Comparison of ENCODE assay signal across 8 cellular contexts in the genomic region with DNA sequence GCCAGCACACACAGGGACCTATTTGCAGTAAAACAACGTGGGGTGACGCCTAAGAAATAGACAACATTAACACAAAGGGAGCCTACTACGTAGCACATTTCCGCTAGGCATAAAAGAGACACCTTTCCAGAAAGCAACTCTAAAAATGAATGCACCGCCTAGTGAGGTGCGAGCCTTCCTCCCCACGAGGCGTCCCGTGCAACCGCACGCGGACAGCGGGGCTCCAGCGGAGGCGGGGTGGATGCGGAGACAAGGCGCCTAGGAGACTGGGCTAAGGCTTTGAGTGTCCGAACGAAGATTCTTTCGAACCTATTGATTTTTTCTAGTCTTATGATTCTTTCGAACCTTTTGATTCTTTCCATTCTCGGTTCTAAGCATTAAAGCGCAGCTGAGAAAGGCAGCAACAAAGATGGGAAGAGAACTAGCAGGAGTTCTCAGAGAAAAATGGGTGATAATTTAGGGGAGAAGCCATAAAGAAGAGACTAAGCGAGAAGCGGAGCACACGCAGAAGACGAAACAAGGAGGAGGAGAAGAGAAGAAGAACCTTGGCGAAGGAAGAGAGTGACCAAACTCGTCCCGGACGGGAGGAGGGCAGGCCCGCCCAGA. TPM values are rescaled to one million over a fixed set of nuclear protein-coding genes. Genes with fewer than 3 reads are reported as not detected.
DNase-seq lines count a peak whose midpoint lies in the region; ATAC-seq and TF ChIP-seq lines count a peak whose summit lies in the region.

No MANE protein-coding gene starts in this region.

- H2BK120ac ChIP-seq in trophoblast cell (ENCODE audit: insufficient read depth, low read length, poor library complexity): no peak overlapping the region

- H3K79me2 ChIP-seq in trophoblast cell (ENCODE audit: control insufficient read depth, insufficient read depth, low read length, poor library complexity): peaks cover 7% of the 10 kb centered on the region

- no peak for TF ChIP-seq CTCF in fibroblast of villous mesenchyme (IDR thresholded peaks at IDR 0.05; ENCODE audit: insufficient read depth, low read depth, low read length)
- TF ChIP-seq CTCF in omental fat pad (IDR thresholded peaks at IDR 0.05): no peak

- ATAC-seq in omental fat pad (ENCODE audit: low FRiP score): no peak

- no peaks in the 10 kb centered on the region for H3K36me3 ChIP-seq in trophoblast cell (ENCODE audit: control insufficient read depth in 1 of 2, insufficient read depth in 2 of 2, low read length in 2 of 2)

- no peak overlapping the region for H3K27ac ChIP-seq in trophoblast cell (ENCODE audit: low read depth, low read length)

- H3K9me3 ChIP-seq in trophoblast cell (ENCODE audit: insufficient read depth, low read depth, low read length): no peaks in the 10 kb centered on the region

- H4K8ac ChIP-seq in trophoblast cell (ENCODE audit: low read depth, low read length): peak overlapping the region; percentile 37

- H3K4ac ChIP-seq in trophoblast cell (ENCODE audit: low read depth, low read length): no peak overlapping the region

- no peak overlapping the region for H3K9ac ChIP-seq in trophoblast cell (ENCODE audit: low read length)

- H3K4me3 ChIP-seq in GM08714 (ENCODE audit: low read length): peak overlapping the region; percentile 61; the same call in 1 of the 2 replicates
- H3K4me3 ChIP-seq in fibroblast of villous mesenchyme (ENCODE audit: low read depth, low read length): peak overlapping the region; percentile 78
- peak overlapping the region; percentile 23 for H3K4me3 ChIP-seq in trophoblast cell (ENCODE audit: low read depth, low read length)

- no peak overlapping the region for H2AK5ac ChIP-seq in trophoblast cell (ENCODE audit: low read length)

- DNase-seq in KG1 (lab: John Stamatoyannopoulos, UW) (peak; percentile 70), activated T-helper 1 cell treated with Interleukin-2 at 50 U/mL for 16 hours (ENCODE audit: low read depth) (peak; percentile 44), fibroblast of villous mesenchyme (ENCODE audit: low read depth) (no peak), trophoblast cell (peak in 1 of 2 donors; percentile 32), ecto neural progenitor cell (ENCODE audit: low spot score) (no peak), omental fat pad (ENCODE audit: low spot score) (no peak), NCI-H446 (lab: John Stamatoyannopoulos, UW) (no peak)

- H3K4me2 ChIP-seq in trophoblast cell (ENCODE audit: low read length): peak overlapping the region; percentile 92

- peaks cover 6 to 9% of the 10 kb centered on the region in 2 experiments for H3K4me1 ChIP-seq in trophoblast cell (ENCODE audit: control insufficient read depth in 1 of 2, insufficient read depth in 2 of 2, low read length in 2 of 2)

- no peaks in the 10 kb centered on the region for H3K27me3 ChIP-seq in trophoblast cell (ENCODE audit: insufficient read depth, low read length)

- no CpG with 5 or more reads among the region's 32 CpGs for WGBS in trophoblast cell (ENCODE audit: extremely low coverage, insufficient coverage, insufficient read length)

- no peak overlapping the region for H3K18ac ChIP-seq in trophoblast cell (ENCODE audit: low read length)

- H3K23ac ChIP-seq in trophoblast cell (ENCODE audit: low read length): no peak overlapping the region

- H3K14ac ChIP-seq in trophoblast cell (ENCODE audit: low read length): no peak overlapping the region

- no peak overlapping the region for H4K12ac ChIP-seq in trophoblast cell (ENCODE audit: low read depth, low read length)

- no peak overlapping the region for H2AFZ ChIP-seq in trophoblast cell (ENCODE audit: insufficient read depth, low read length, poor library complexity)

- peaks cover 7% of the 10 kb centered on the region for H3K79me1 ChIP-seq in trophoblast cell (ENCODE audit: low read length)

- no peak overlapping the region for H4K91ac ChIP-seq in trophoblast cell (ENCODE audit: low read depth, low read length)

- H2BK12ac ChIP-seq in trophoblast cell (ENCODE audit: low read length): no peak overlapping the region

- H2BK5ac ChIP-seq in trophoblast cell (ENCODE audit: low read depth, low read length, poor library complexity): no peak overlapping the region

RNA-seq across cellular contexts. Expression of a gene that starts 0.4 kb away (rescaled TPM):
- total RNA-seq in fibroblast of villous mesenchyme (116 and 177 TPM in 2 replicates), omental fat pad (100 to 1,000 TPM in 1 of 4 donors, 10 to 100 TPM in 3; 57.2 to 101 (median 82.2) TPM)
- polyA plus RNA-seq in trophoblast cell (2013): 22.0 and 22.6 TPM in 2 replicates

RNA-seq across cellular contexts. Expression of a gene that starts 44.4 kb away (rescaled TPM):
- total RNA-seq in fibroblast of villous mesenchyme (not detected in 2 replicates), omental fat pad (not detected)
- polyA plus RNA-seq in trophoblast cell (2013): not detected in 2 replicates

Comparison
In these comparisons a context has a peak if more than half of its experiments do, and no peak if none do; other contexts are left out.
1. H3K4me3 ChIP-seq: peak in every context shown above with its lines; median percentile 78 in fibroblast of villous mesenchyme; 61 in GM08714; 23 in trophoblast cell.
2. DNase-seq: peak in KG1 (single experiment) and activated T-helper 1 cell treated with Interleukin-2 at 50 U/mL for 16 hours (single experiment); none in fibroblast of villous mesenchyme (single experiment), ecto neural progenitor cell (single experiment), omental fat pad (single experiment) and NCI-H446 (0 of 2).